In genomic region chr14:102212845-102213244, GRCh38 we compare ENCODE assay signal across 1 cellular context.
TF ChIP-seq lines count a peak whose summit lies in the region.

No MANE protein-coding gene starts in this region.

TF ChIP-seq in H1, 55 proteins besides CTCF, POLR2A, EP300 and RAD21:
- TF ChIP-seq ATF3 (IDR thresholded peaks at IDR 0.05; ENCODE audit: insufficient read depth, low read depth, low read length): no peak
- no peak for TF ChIP-seq YY1 (IDR thresholded peaks at IDR 0.05; ENCODE audit: low read depth, low read length)
- TF ChIP-seq RNF2 (IDR thresholded peaks at IDR 0.05; ENCODE audit: borderline replicate concordance, low read depth, low read length, missing control alignments, poor library complexity, severe bottlenecking): no peak
- TF ChIP-seq SIX5 (IDR thresholded peaks at IDR 0.05; ENCODE audit: low read depth, low read length): no peak
- TF ChIP-seq CREB1 (IDR thresholded peaks at IDR 0.05): no peak
- TF ChIP-seq POLR2AphosphoS5 (IDR thresholded peaks at IDR 0.05; ENCODE audit: low read depth, low read length): no peak
- TF ChIP-seq SRF (IDR thresholded peaks at IDR 0.05; ENCODE audit: low read depth, low read length): no peak
- TF ChIP-seq SIRT6 (IDR thresholded peaks at IDR 0.05; ENCODE audit: low read length): no peak
- no peak for TF ChIP-seq PHF8 (conservative IDR thresholded peaks at IDR 0.05; ENCODE audit: low read depth, low read length)
- TF ChIP-seq BCL11A (IDR thresholded peaks at IDR 0.05; ENCODE audit: low read depth in 2 of 2, low read length in 2 of 2): no peak
- no peak for TF ChIP-seq SAP30 (IDR thresholded peaks at IDR 0.05; ENCODE audit: insufficient read depth, insufficient replicate concordance, low read length)
- no peak for TF ChIP-seq SUZ12 (IDR thresholded peaks at IDR 0.05; ENCODE audit: low read length)
- TF ChIP-seq E2F6 (IDR thresholded peaks at IDR 0.05): no peak
- TF ChIP-seq NANOG (IDR thresholded peaks at IDR 0.05; ENCODE audit: insufficient read depth, low read depth, low read length, poor library complexity, severe bottlenecking): no peak
- TF ChIP-seq CEBPB (IDR thresholded peaks at IDR 0.05; ENCODE audit: low read depth, low read length): no peak
- no peak for TF ChIP-seq CHD2 (IDR thresholded peaks at IDR 0.05; ENCODE audit: low read length)
- no peak for TF ChIP-seq ATF2 (IDR thresholded peaks at IDR 0.05; ENCODE audit: low read length)
- no peak for TF ChIP-seq TCF12 (IDR thresholded peaks at IDR 0.05; ENCODE audit: low read depth, low read length)
